Comparison of ENCODE assay signal across 16 cellular contexts in the genomic region with DNA sequence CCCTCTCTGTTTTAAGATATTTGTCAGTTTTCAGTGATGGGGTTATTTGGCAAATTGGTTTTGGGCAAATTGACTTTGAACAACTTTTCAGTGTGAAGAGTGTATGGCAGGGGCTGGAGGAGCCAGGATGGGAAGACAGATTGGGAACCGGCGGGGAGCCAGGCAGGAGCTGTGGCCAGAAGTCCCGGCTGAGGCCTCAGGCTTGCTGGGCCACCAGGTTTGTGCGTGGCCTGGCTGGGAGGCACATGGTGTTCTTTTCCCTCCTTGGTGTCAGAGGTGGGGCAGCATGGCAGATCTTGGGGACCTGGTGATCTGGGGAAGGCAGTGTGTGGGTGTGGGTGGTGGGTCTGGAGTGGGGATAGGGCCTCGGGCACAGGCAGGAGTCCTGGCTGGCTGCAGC. TPM values are rescaled to one million over a fixed set of nuclear protein-coding genes. Genes with fewer than 3 reads are reported as not detected.
DNase-seq lines count a peak whose midpoint lies in the region; ATAC-seq, FAIRE-seq and TF ChIP-seq lines count a peak whose summit lies in the region.
"Had no signal": no experiment of that assay in that cellular context is flagged by ENCODE, and none has a peak within 500 bp of the region (broad histone marks: within the 10 kb centered on the region; RNA-seq: fewer than 3 reads in every experiment).

No MANE protein-coding gene starts in this region.

- no peak for FAIRE-seq in D721Med (lab: Jason Lieb, UNC)
- FAIRE-seq: GM12892 had no signal

- RAD21 ChIA-PET in HCT116 (lab: Charles Lee; ENCODE audit: low non-redundant PET in 1 of 2, low total read pairs in 2 of 2, uncharacterized antibody in 2 of 2, unreplicated experiment in 2 of 2), result interaction anchor here (0.9 to 1.7 kb wide), 3 partner anchors 261 to 269 kb away, joined by 3 to 12 read pairs (median 5); no protein-coding TSS in a partner anchor

- H3K9me3 ChIP-seq in HCT116 (ENCODE audit: control insufficient read depth in 1 of 2, insufficient read depth in 1 of 2, low read depth in 1 of 2, low read length in 2 of 2), result no peaks in the 10 kb centered on the region
- no peaks in the 10 kb centered on the region for H3K9me3 ChIP-seq in CD8-positive, alpha-beta memory T cell (ENCODE audit: low read length)
- H3K9me3 ChIP-seq: SK-N-SH, uterus had no signal

- CTCF ChIA-PET in HCT116 (lab: Charles Lee), result interaction anchor here (1.0 to 5.9 kb wide), 9 partner anchors 9 to 516 kb away, joined by 3 to 108 read pairs (median 8); a partner anchor contains a TSS
- CTCF ChIA-PET in CD8-positive, alpha-beta memory T cell (lab: Charles Lee), result interaction anchor here (1.1 to 8.6 kb wide), 10 partner anchors 11 to 275 kb away, joined by 3 to 136 read pairs (median 6); no protein-coding TSS in a partner anchor

- H3K9ac ChIP-seq in HCT116 (ENCODE audit: low read length), result no peak overlapping the region
- H3K9ac ChIP-seq: GM23248, SK-N-SH had no signal

- H3K27ac Mint-ChIP-seq in mesothelial cell of epicardium, result peak overlapping the region; percentile 55
- peak overlapping the region in 1 of 8 donors; percentile 40 for H3K27ac Mint-ChIP-seq in CD8-positive, alpha-beta memory T cell
- no peak overlapping the region for H3K27ac Mint-ChIP-seq in GM23338
- H3K27ac Mint-ChIP-seq: activated CD4-positive, alpha-beta T cell treated with anti-CD3 and anti-CD28 coated beads for 36 hours; activated T-cell treated with anti-CD3 and anti-CD28 coated beads, Interleukin-2, amount 50 U/mL, for 24 hours had no signal

- H3K27me3 Mint-ChIP-seq in mesothelial cell of epicardium (ENCODE audit: low read depth) (no peaks in the 10 kb centered on the region), GM23338 (ENCODE audit: insufficient read depth, low read depth, poor library complexity) (peaks cover 3% of the 10 kb centered on the region)
- H3K27me3 Mint-ChIP-seq in CD8-positive, alpha-beta memory T cell, result no peaks in the 10 kb centered on the region
- H3K27me3 Mint-ChIP-seq: activated CD4-positive, alpha-beta T cell treated with anti-CD3 and anti-CD28 coated beads for 36 hours; activated T-cell treated with anti-CD3 and anti-CD28 coated beads, Interleukin-2, amount 50 U/mL, for 24 hours; effector memory CD8-positive, alpha-beta T cell had no signal

- no TSS peak for BruUV-seq in HCT116 (replicated peaks; lab: Mats Ljungman, UMichigan)

- H3K4me2 ChIP-seq in HCT116 (ENCODE audit: low read length), result peak overlapping the region; percentile 39; the same call in 1 of the 2 replicates
- H3K4me2 ChIP-seq in GM23338, result no peak overlapping the region
- H3K4me2 ChIP-seq: SK-N-SH had no signal

- H3K4me3 Mint-ChIP-seq in mesothelial cell of epicardium (no peak overlapping the region), GM23338 (no peak overlapping the region; the same call in 2 of the 3 replicates)
- H3K4me3 Mint-ChIP-seq in CD8-positive, alpha-beta memory T cell, result no peak overlapping the region
- H3K4me3 Mint-ChIP-seq: activated CD4-positive, alpha-beta T cell treated with anti-CD3 and anti-CD28 coated beads for 36 hours; activated T-cell treated with anti-CD3 and anti-CD28 coated beads, Interleukin-2, amount 50 U/mL, for 24 hours had no signal

- H3K9me3 Mint-ChIP-seq in mesothelial cell of epicardium (no peaks in the 10 kb centered on the region), GM23338 (no peaks in the 10 kb centered on the region)
- H3K9me3 Mint-ChIP-seq in CD8-positive, alpha-beta memory T cell, result no peaks in the 10 kb centered on the region
- H3K9me3 Mint-ChIP-seq: activated T-cell treated with anti-CD3 and anti-CD28 coated beads, Interleukin-2, amount 50 U/mL, for 24 hours; effector memory CD8-positive, alpha-beta T cell had no signal

- no peak overlapping the region for H2AFZ ChIP-seq in HCT116 (ENCODE audit: low read depth, low read length, poor library complexity, severe bottlenecking)
- H2AFZ ChIP-seq in GM23338, result no peak overlapping the region
- H2AFZ ChIP-seq: GM23248 had no signal

- H3K4me3 ChIP-seq in HCT116 (replicated peaks in 1 of 2; ENCODE audit: low read depth in 1 of 2, low read length in 2 of 2), result no peak overlapping the region
- no peak overlapping the region for H3K4me3 ChIP-seq in CD8-positive, alpha-beta memory T cell (ENCODE audit: low read length)
- H3K4me3 ChIP-seq in GM23338, result no peak overlapping the region
- H3K4me3 ChIP-seq: GM23248, uterus had no signal

- no peaks in the 10 kb centered on the region for H3K27me3 ChIP-seq in HCT116 (ENCODE audit: insufficient read depth, low read length)
- H3K27me3 ChIP-seq in CD8-positive, alpha-beta memory T cell (ENCODE audit: insufficient read depth, low read length, poor library complexity, severe bottlenecking), result no peaks in the 10 kb centered on the region
- H3K27me3 ChIP-seq in GM23338 (ENCODE audit: insufficient read depth), result no peaks in the 10 kb centered on the region
- H3K27me3 ChIP-seq: brain microvascular endothelial cell, uterus had no signal

- ATAC-seq in HCT116 (no peak), GM19455 (IDR thresholded peaks at IDR 0.05; ENCODE audit: unreplicated experiment) (no peak), GM23338 (no peak), GM18867 (IDR thresholded peaks at IDR 0.05; ENCODE audit: unreplicated experiment) (no peak)

- intact Hi-C loops in HCT116 (cut with micrococcal nuclease), result loop anchor here (2.0 to 10.0 kb wide), 4 partner anchors 33 to 851 kb away; no protein-coding TSS in a partner anchor

- TF ChIP-seq CTCF in D721Med (IDR thresholded peaks at IDR 0.05; ENCODE audit: insufficient read depth, missing control alignments) (peak; percentile 2), HCT116 (IDR thresholded peaks at IDR 0.05 in 2 of 3, conservative IDR thresholded peaks at IDR 0.05 in 1 of 3; ENCODE audit: borderline replicate concordance in 1 of 3, insufficient read depth in 1 of 3, low read depth in 2 of 3, low read length in 2 of 3) (no peak), mesothelial cell of epicardium (IDR thresholded peaks at IDR 0.05; ENCODE audit: unreplicated experiment) (no peak), GM23338 (conservative IDR thresholded peaks at IDR 0.05; ENCODE audit: low read depth in 2 of 2) (no peak)

- no peaks in the 10 kb centered on the region for H3K9me2 ChIP-seq in HCT116 (ENCODE audit: insufficient read depth)
- H3K9me2 ChIP-seq in GM23338 (ENCODE audit: insufficient read depth), result no peaks in the 10 kb centered on the region
- H3K9me2 ChIP-seq: SK-N-SH had no signal

- no peak for DNase-seq in D721Med (ENCODE audit: insufficient read length, low spot score)
- DNase-seq in HCT116 (ENCODE audit: low read depth, low spot score), result no peak
- peak; percentile 86 for DNase-seq in cerebellar cortex (ENCODE audit: low spot score)
- no peak for DNase-seq in mesothelial cell of epicardium (ENCODE audit: low spot score in 2 of 2, unreplicated experiment in 2 of 2)
- no peak for DNase-seq in CD8-positive, alpha-beta memory T cell
- no peak for DNase-seq in GM23338 (ENCODE audit: low spot score)

- H4K20me1 ChIP-seq in HCT116 (ENCODE audit: insufficient read depth), result no peaks in the 10 kb centered on the region
- H4K20me1 ChIP-seq in GM23338 (replicated peaks; ENCODE audit: insufficient read depth), result no peaks in the 10 kb centered on the region; the same call in 1 of the 2 replicates

- H3K4me1 Mint-ChIP-seq in mesothelial cell of epicardium, result peaks cover 43% of the 10 kb centered on the region
- H3K4me1 Mint-ChIP-seq in CD8-positive, alpha-beta memory T cell, result peaks cover 8 to 15% (median 11%) of the 10 kb centered on the region in 3 donors
- peaks cover 40% of the 10 kb centered on the region for H3K4me1 Mint-ChIP-seq in GM23338

- peaks cover 1% of the 10 kb centered on the region for H3K36me3 Mint-ChIP-seq in mesothelial cell of epicardium
- peaks cover 0 to 27% (median 5%) of the 10 kb centered on the region in 3 donors for H3K36me3 Mint-ChIP-seq in CD8-positive, alpha-beta memory T cell
- no peaks in the 10 kb centered on the region for H3K36me3 Mint-ChIP-seq in GM23338 (ENCODE audit: low read depth)

- H3K27ac ChIP-seq in HCT116 (ENCODE audit: low read depth, low read length) (no peak overlapping the region; the same call in 1 of the 2 replicates), GM23338 (ENCODE audit: low read depth) (no peak overlapping the region)
- no peak overlapping the region for H3K27ac ChIP-seq in CD8-positive, alpha-beta memory T cell (ENCODE audit: low read depth, low read length)
- H3K27ac ChIP-seq: brain microvascular endothelial cell, GM23248, uterus had no signal

- peaks cover 2 to 15% of the 10 kb centered on the region in 2 experiments; a peak in 3 of 4 replicates for H3K4me1 ChIP-seq in HCT116 (ENCODE audit: control insufficient read depth in 1 of 2, insufficient read depth in 2 of 2, low read length in 2 of 2)
- peaks cover 15% of the 10 kb centered on the region for H3K4me1 ChIP-seq in CD8-positive, alpha-beta memory T cell (ENCODE audit: insufficient read depth, low read length)
- H3K4me1 ChIP-seq in GM23338 (ENCODE audit: insufficient read depth), result peaks cover 25% of the 10 kb centered on the region
- H3K4me1 ChIP-seq: uterus had no signal

- H3K36me3 ChIP-seq in HCT116 (ENCODE audit: control insufficient read depth in 1 of 2, insufficient read depth in 2 of 2, low read length in 2 of 2) (no peaks in the 10 kb centered on the region), GM23338 (ENCODE audit: insufficient read depth) (no peaks in the 10 kb centered on the region)
- H3K36me3 ChIP-seq in CD8-positive, alpha-beta memory T cell (ENCODE audit: insufficient read depth, low read length), result peaks cover 8% of the 10 kb centered on the region
- H3K36me3 ChIP-seq: brain microvascular endothelial cell, uterus had no signal

- no peak for TF ChIP-seq POLR2A in HCT116 (IDR thresholded peaks at IDR 0.05; ENCODE audit: borderline replicate concordance, extremely low read depth, insufficient read depth, insufficient read length)

- TF ChIP-seq RAD21 in HCT116 (IDR thresholded peaks at IDR 0.05; ENCODE audit: low read depth), result no peak

- 0 out of 2 replicates have a peak, but pooled peaks cover 6% of the 10 kb centered on the region for H3F3A ChIP-seq in GM23338 (replicated peaks; ENCODE audit: low read depth)

- POLR2A ChIA-PET in HCT116 (lab: Charles Lee), result interaction anchor here (1.4 kb wide), 1 partner anchor 261 kb away, joined by 4 read pairs; no protein-coding TSS in a partner anchor
- POLR2A ChIA-PET in CD8-positive, alpha-beta memory T cell (lab: Charles Lee), result interaction anchor here (1.0 to 1.8 kb wide), 2 partner anchors 162 to 261 kb away, joined by 3 to 5 read pairs; no protein-coding TSS in a partner anchor

- H3K79me2 ChIP-seq in HCT116 (ENCODE audit: insufficient read depth, low read length), result no peaks in the 10 kb centered on the region
- H3K79me2 ChIP-seq in GM23338 (replicated peaks; ENCODE audit: insufficient read depth), result peaks cover 31% of the 10 kb centered on the region

TF ChIP-seq in HCT116, 20 proteins besides CTCF, POLR2A, EP300 and RAD21 (continues in another document):
- TF ChIP-seq FOSL1 (IDR thresholded peaks at IDR 0.05; ENCODE audit: low read depth), result no peak

TF ChIP-seq in GM23338, 12 proteins besides CTCF, POLR2A, EP300 and RAD21 (continues in another document):
- TF ChIP-seq JUNB (IDR thresholded peaks at IDR 0.05; ENCODE audit: unreplicated experiment), result no peak

RNA-seq across cellular contexts. Expression of a gene that starts 8.0 kb away (rescaled TPM):
- total RNA-seq in HCT116 (2021; ENCODE audit: unreplicated experiment) (6.6 TPM), mesothelial cell of epicardium (12.7 to 13.8 TPM (median 12.9 TPM) in 3 replicates)
- polyA plus RNA-seq in HCT116 (2012), result 7.1 and 8.3 TPM in 2 replicates
- total RNA-seq in CD8-positive, alpha-beta memory T cell, result 1 to 10 TPM; 7.8 to 9.1 TPM
- 10.4 TPM for polyA plus RNA-seq in CD8-positive, alpha-beta memory T cell
- 13.1 and 15.9 TPM in 2 replicates for total RNA-seq in GM23338 (2014; rRNA removed; shearing (Covaris generic))
- polyA plus RNA-seq in GM23338 (2016; fragmentation: Nextera tagmentation; extraction: Ambion mirVana), result 7.8 and 8.5 TPM in 2 replicates
